ENCODE assay signal across 1 cellular context in the genomic region with DNA sequence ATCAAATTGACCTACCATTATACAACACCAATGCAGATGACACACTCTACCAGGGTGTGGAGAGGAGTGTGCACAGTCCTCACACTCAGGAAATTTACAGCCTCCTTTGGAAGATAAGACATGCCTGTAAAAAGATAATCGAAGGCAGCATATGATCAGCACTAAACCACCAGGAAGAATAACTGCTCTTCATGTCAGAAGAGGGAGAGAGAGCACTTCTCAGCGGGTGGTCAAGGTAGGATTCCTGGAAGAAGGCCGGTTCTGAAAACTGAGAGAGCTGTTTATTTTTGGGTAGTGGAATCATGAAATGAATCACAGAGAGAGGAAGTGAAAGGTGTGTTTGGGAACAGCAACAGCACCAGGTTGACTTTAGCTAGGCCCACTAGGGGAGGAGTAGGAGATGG.
TF ChIP-seq lines count a peak whose summit lies in the region.

No MANE protein-coding gene starts in this region.

TF ChIP-seq in GM12878, 131 proteins besides CTCF, POLR2A, EP300 and RAD21 (continued from another document and continues in another):
- TF ChIP-seq ELK1 (IDR thresholded peaks at IDR 0.05; ENCODE audit: low read depth, low read length): no peak
- peak; percentile 63 for TF ChIP-seq FOXM1 (IDR thresholded peaks at IDR 0.05; ENCODE audit: low read depth, low read length)
- TF ChIP-seq NR2F1 (conservative IDR thresholded peaks at IDR 0.05): no peak
- TF ChIP-seq EED (IDR thresholded peaks at IDR 0.05; ENCODE audit: low read depth): peak; percentile 99
- TF ChIP-seq CBX5 (IDR thresholded peaks at IDR 0.05; ENCODE audit: low read depth): 0 out of 2 replicates have a peak, but pooled peaks have one; percentile 62
- peak; percentile 60; the same call in 1 of the 2 replicates for TF ChIP-seq BACH1 (IDR thresholded peaks at IDR 0.05; ENCODE audit: borderline replicate concordance)
- TF ChIP-seq ATF2 (IDR thresholded peaks at IDR 0.05; ENCODE audit: low read length): peak; percentile 83
- 0 out of 2 replicates have a peak, but pooled peaks have one; percentile 60 for TF ChIP-seq PML (IDR thresholded peaks at IDR 0.05; ENCODE audit: low read length)
- peak in 1 of 2 experiments; percentile 82; a peak in 2 of 4 replicates for TF ChIP-seq ETV6 (conservative IDR thresholded peaks at IDR 0.05 in 1 of 2, IDR thresholded peaks at IDR 0.05 in 1 of 2; ENCODE audit: borderline replicate concordance in 1 of 2, low read depth in 1 of 2)
- no peak for TF ChIP-seq BRCA1 (IDR thresholded peaks at IDR 0.05; ENCODE audit: low read depth, low read length)
- TF ChIP-seq, protein P1, sequence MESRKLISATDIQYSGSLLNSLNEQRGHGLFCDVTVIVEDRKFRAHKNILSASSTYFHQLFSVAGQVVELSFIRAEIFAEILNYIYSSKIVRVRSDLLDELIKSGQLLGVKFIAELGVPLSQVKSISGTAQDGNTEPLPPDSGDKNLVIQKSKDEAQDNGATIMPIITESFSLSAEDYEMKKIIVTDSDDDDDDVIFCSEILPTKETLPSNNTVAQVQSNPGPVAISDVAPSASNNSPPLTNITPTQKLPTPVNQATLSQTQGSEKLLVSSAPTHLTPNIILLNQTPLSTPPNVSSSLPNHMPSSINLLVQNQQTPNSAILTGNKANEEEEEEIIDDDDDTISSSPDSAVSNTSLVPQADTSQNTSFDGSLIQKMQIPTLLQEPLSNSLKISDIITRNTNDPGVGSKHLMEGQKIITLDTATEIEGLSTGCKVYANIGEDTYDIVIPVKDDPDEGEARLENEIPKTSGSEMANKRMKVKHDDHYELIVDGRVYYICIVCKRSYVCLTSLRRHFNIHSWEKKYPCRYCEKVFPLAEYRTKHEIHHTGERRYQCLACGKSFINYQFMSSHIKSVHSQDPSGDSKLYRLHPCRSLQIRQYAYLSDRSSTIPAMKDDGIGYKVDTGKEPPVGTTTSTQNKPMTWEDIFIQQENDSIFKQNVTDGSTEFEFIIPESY (IDR thresholded peaks at IDR 0.05): no peak
- TF ChIP-seq HCFC1 (IDR thresholded peaks at IDR 0.05; ENCODE audit: low read length): no peak
- peak; percentile 90; the same call in 1 of the 2 replicates for TF ChIP-seq JUND (IDR thresholded peaks at IDR 0.05; ENCODE audit: low read depth, low read length)
- TF ChIP-seq ZBTB40 (IDR thresholded peaks at IDR 0.05; ENCODE audit: borderline replicate concordance): no peak
- peak; percentile 92; the same call in 1 of the 2 replicates for TF ChIP-seq STAT3 (IDR thresholded peaks at IDR 0.05; ENCODE audit: low read depth, low read length)
- peak; percentile 61 for TF ChIP-seq ATF7 (IDR thresholded peaks at IDR 0.05; ENCODE audit: low read depth)
- TF ChIP-seq BCL11A (IDR thresholded peaks at IDR 0.05; ENCODE audit: low read depth, low read length): peak; percentile 93
- 0 out of 2 replicates have a peak, but pooled peaks have one; percentile 76 for TF ChIP-seq RCOR1 (conservative IDR thresholded peaks at IDR 0.05; ENCODE audit: low read depth, low read length)
- peak; percentile 78 for TF ChIP-seq CREM (IDR thresholded peaks at IDR 0.05; ENCODE audit: low read depth)
- TF ChIP-seq, protein P2, sequence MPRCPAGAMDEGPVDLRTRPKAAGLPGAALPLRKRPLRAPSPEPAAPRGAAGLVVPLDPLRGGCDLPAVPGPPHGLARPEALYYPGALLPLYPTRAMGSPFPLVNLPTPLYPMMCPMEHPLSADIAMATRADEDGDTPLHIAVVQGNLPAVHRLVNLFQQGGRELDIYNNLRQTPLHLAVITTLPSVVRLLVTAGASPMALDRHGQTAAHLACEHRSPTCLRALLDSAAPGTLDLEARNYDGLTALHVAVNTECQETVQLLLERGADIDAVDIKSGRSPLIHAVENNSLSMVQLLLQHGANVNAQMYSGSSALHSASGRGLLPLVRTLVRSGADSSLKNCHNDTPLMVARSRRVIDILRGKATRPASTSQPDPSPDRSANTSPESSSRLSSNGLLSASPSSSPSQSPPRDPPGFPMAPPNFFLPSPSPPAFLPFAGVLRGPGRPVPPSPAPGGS (IDR thresholded peaks at IDR 0.05; ENCODE audit: borderline replicate concordance, insufficient read depth, low read depth, low read length, poor library complexity, severe bottlenecking): peak; percentile 19
- TF ChIP-seq, protein P3, sequence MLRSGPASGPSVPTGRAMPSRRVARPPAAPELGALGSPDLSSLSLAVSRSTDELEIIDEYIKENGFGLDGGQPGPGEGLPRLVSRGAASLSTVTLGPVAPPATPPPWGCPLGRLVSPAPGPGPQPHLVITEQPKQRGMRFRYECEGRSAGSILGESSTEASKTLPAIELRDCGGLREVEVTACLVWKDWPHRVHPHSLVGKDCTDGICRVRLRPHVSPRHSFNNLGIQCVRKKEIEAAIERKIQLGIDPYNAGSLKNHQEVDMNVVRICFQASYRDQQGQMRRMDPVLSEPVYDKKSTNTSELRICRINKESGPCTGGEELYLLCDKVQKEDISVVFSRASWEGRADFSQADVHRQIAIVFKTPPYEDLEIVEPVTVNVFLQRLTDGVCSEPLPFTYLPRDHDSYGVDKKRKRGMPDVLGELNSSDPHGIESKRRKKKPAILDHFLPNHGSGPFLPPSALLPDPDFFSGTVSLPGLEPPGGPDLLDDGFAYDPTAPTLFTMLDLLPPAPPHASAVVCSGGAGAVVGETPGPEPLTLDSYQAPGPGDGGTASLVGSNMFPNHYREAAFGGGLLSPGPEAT (IDR thresholded peaks at IDR 0.05; ENCODE audit: low read depth): peak; percentile 84
- 0 out of 2 replicates have a peak, but pooled peaks have one; percentile 61 for TF ChIP-seq TCF3 (IDR thresholded peaks at IDR 0.05; ENCODE audit: borderline replicate concordance, insufficient read depth, low read depth, low read length)
- peak; percentile 98 for TF ChIP-seq IKZF1 (conservative IDR thresholded peaks at IDR 0.05)
- TF ChIP-seq ZNF217 (IDR thresholded peaks at IDR 0.05): no peak
- TF ChIP-seq RELA (IDR thresholded peaks at IDR 0.05; ENCODE audit: borderline replicate concordance, partially characterized antibody): no peak
- TF ChIP-seq DPF2 (IDR thresholded peaks at IDR 0.05): peak; percentile 94
- peak; percentile 76 for TF ChIP-seq MTA2 (IDR thresholded peaks at IDR 0.05; ENCODE audit: low read depth)
- peak; percentile 99 for TF ChIP-seq MEF2A (IDR thresholded peaks at IDR 0.05; ENCODE audit: insufficient read depth, low read depth, low read length)
- peak; percentile 97 for TF ChIP-seq JUNB (IDR thresholded peaks at IDR 0.05)
- TF ChIP-seq GATAD2B (conservative IDR thresholded peaks at IDR 0.05; ENCODE audit: low read depth): 0 out of 2 replicates have a peak, but pooled peaks have one; percentile 50
- peak; percentile 98 for TF ChIP-seq IRF4 (IDR thresholded peaks at IDR 0.05; ENCODE audit: low read depth, low read length)
- TF ChIP-seq NFIC (IDR thresholded peaks at IDR 0.05; ENCODE audit: low read depth, low read length): peak; percentile 92
- no peak for TF ChIP-seq RB1 (IDR thresholded peaks at IDR 0.05; ENCODE audit: borderline replicate concordance)
- peak; percentile 97; the same call in 1 of the 2 replicates for TF ChIP-seq MTA3 (IDR thresholded peaks at IDR 0.05; ENCODE audit: borderline replicate concordance, low read length)
- peak; percentile 46 to 60; a peak in 2 of 4 replicates for TF ChIP-seq BHLHE40 (IDR thresholded peaks at IDR 0.05; ENCODE audit: borderline replicate concordance in 1 of 2, low read depth in 2 of 2, low read length in 1 of 2)
- peak; percentile 37; the same call in 1 of the 2 replicates for TF ChIP-seq TCF7 (IDR thresholded peaks at IDR 0.05; ENCODE audit: borderline replicate concordance)
- peak; percentile 83 for TF ChIP-seq RUNX3 (IDR thresholded peaks at IDR 0.05; ENCODE audit: low read length)
- TF ChIP-seq TCF12 (IDR thresholded peaks at IDR 0.05; ENCODE audit: low read depth, low read length): peak; percentile 51; the same call in 1 of the 2 replicates
- TF ChIP-seq SPI1 (IDR thresholded peaks at IDR 0.05; ENCODE audit: borderline replicate concordance, insufficient read depth, low read depth, low read length): peak; percentile 98
- peak; percentile 53; the same call in 1 of the 2 replicates for TF ChIP-seq NBN (IDR thresholded peaks at IDR 0.05)
- no peak for TF ChIP-seq STAT1 (conservative IDR thresholded peaks at IDR 0.05)
- TF ChIP-seq SRF (IDR thresholded peaks at IDR 0.05; ENCODE audit: low read depth in 2 of 2, low read length in 2 of 2): peak in 1 of 2 experiments; percentile 72; a peak in 1 of 4 replicates
- peak; percentile 57; the same call in 1 of the 2 replicates for TF ChIP-seq PAX5 (IDR thresholded peaks at IDR 0.05; ENCODE audit: borderline replicate concordance, low read depth, low read length)
- peak; percentile 56 for TF ChIP-seq SKIL (IDR thresholded peaks at IDR 0.05; ENCODE audit: low read depth, poor library complexity, severe bottlenecking)
